Comparison of ENCODE assay signal across 29 cellular contexts in the genomic region with DNA sequence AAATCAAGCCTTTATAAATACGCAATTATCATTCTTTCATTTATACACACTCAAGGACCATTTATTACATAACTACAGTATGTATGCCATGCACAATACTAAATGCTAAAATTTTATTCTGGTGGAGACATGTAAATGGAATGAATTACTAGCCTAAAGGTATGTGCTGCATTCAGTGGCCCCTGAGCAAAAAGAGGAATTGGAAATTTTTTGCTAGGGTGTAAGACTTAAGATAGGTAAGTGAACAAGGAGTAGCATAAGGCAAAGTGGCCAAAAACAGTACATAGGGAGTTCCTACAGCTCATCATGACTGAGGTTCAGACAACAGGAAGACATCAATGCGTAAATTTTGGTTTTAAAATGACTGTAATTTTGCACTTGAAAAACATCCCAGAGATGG. TPM values are rescaled to one million over a fixed set of nuclear protein-coding genes. Genes with fewer than 3 reads are reported as not detected.
DNase-seq lines count a peak whose midpoint lies in the region; ATAC-seq, FAIRE-seq and TF ChIP-seq lines count a peak whose summit lies in the region.
"Had no signal": no experiment of that assay in that cellular context is flagged by ENCODE, and none has a peak within 500 bp of the region (broad histone marks: within the 10 kb centered on the region; RNA-seq: fewer than 3 reads in every experiment).

No MANE protein-coding gene starts in this region.

- H3K27me3 ChIP-seq in HepG2 (ENCODE audit: control insufficient read depth in 1 of 2, insufficient read depth in 2 of 2, low read length in 2 of 2) = no peaks in the 10 kb centered on the region; a peak in 1 of 5 replicates
- H3K27me3 ChIP-seq in right lobe of liver = no peaks in the 10 kb centered on the region
- no peaks in the 10 kb centered on the region for H3K27me3 ChIP-seq in GM12878 (replicated peaks in 1 of 2; ENCODE audit: control insufficient read depth in 2 of 2, insufficient read depth in 2 of 2, low read length in 1 of 2)
- H3K27me3 ChIP-seq: breast epithelium had no signal

- H4K20me1 ChIP-seq in HepG2 (ENCODE audit: insufficient read depth, low read length) (no peaks in the 10 kb centered on the region; the same call in 1 of the 2 replicates), GM12878 (ENCODE audit: control insufficient read depth, insufficient read depth) (no peaks in the 10 kb centered on the region)

- H3K9me3 ChIP-seq in HepG2 (ENCODE audit: low read length) (no peaks in the 10 kb centered on the region), right lobe of liver (no peaks in the 10 kb centered on the region), GM12878 (replicated peaks; ENCODE audit: control insufficient read depth, insufficient read depth, low read length) (no peaks in the 10 kb centered on the region)
- H3K9me3 ChIP-seq: breast epithelium had no signal

- peaks cover 4% of the 10 kb centered on the region for H3K79me2 ChIP-seq in HepG2 (ENCODE audit: insufficient read depth, low read length)
- peaks cover 18% of the 10 kb centered on the region for H3K79me2 ChIP-seq in GM12878 (ENCODE audit: control insufficient read depth, insufficient read depth, low read length)

- RAD21 ChIA-PET in GM12878 (lab: Charles Lee; ENCODE audit: unreplicated experiment) = interaction anchor here (1.4 kb wide), 1 partner anchor 65 kb away, joined by 4 read pairs; no protein-coding TSS in a partner anchor

- FAIRE-seq in HepG2 (lab: Jason Lieb, UNC) (no peak), GM12878 (lab: Jason Lieb, UNC) (no peak)
- FAIRE-seq: endothelial cell of umbilical vein, frontal cortex, H54 had no signal

- no peak for TF ChIP-seq POLR2A in HepG2 (IDR thresholded peaks at IDR 0.05; ENCODE audit: insufficient read depth in 1 of 2, low read depth in 2 of 2, low read length in 2 of 2)
- TF ChIP-seq POLR2A in right lobe of liver (IDR thresholded peaks at IDR 0.05) = no peak
- 0 out of 2 replicates have a peak, but pooled peaks have one; percentile 17 for TF ChIP-seq POLR2A in GM12878 (IDR thresholded peaks at IDR 0.05; ENCODE audit: low read depth, low read length)

- in situ Hi-C loops in HepG2 (cut with HindIII; ENCODE audit: extremely low pct_ligation_motif_present, low pct_unique_long_range_greater_than_20kb) (loop anchor here (5.0 kb wide), 1 partner anchor 35 kb away; the partner anchor contains the start of gene BCLAF1), GM12878 (cut with MboI) (no loop called here)

- intact Hi-C loops in HepG2 (cut with micrococcal nuclease; ENCODE audit: unreplicated experiment) = no loop called here
- intact Hi-C loops in right lobe of liver (cut with DNase I) = no loop called here
- intact Hi-C loops in GM12878 (cut with micrococcal nuclease; ENCODE audit: unreplicated experiment) = no loop called here

- TF ChIP-seq CTCF in HepG2 (CRISPR knock-in tag; IDR thresholded peaks at IDR 0.05) (no peak), right lobe of liver (IDR thresholded peaks at IDR 0.05) (no peak), GM12878 (IDR thresholded peaks at IDR 0.05 in 2 of 3, conservative IDR thresholded peaks at IDR 0.05 in 1 of 3; ENCODE audit: control insufficient read depth in 2 of 3, extremely low read depth in 1 of 3, insufficient read depth in 1 of 3, low read depth in 3 of 3, low read length in 3 of 3) (no peak)

- no TSS peak for BruUV-seq in HepG2 (replicated peaks; lab: Mats Ljungman, UMichigan)
- BruUV-seq in GM12878 (replicated peaks; lab: Mats Ljungman, UMichigan) = no TSS peak

- CTCF ChIA-PET in HepG2 (lab: Yijun Ruan, JAX; ENCODE audit: low intra/inter-chr PET ratio, low total read pairs) (no interaction called here), GM12878 (lab: Yijun Ruan, JAX) (interaction anchor here (1.5 to 4.8 kb wide), 5 partner anchors 10 to 65 kb away, joined by 4 to 20 read pairs (median 5); no protein-coding TSS in a partner anchor)

- H2AFZ ChIP-seq in HepG2 (ENCODE audit: low read length) = no peak overlapping the region
- no peak overlapping the region for H2AFZ ChIP-seq in GM12878 (ENCODE audit: control insufficient read depth, low read depth, low read length)
- H2AFZ ChIP-seq: PC-9 had no signal

- H3K9ac ChIP-seq in HepG2 (ENCODE audit: insufficient read depth, low read depth, low read length) (no peak overlapping the region), GM12878 (ENCODE audit: control insufficient read depth, insufficient read depth, low read length) (no peak overlapping the region)

- H3K4me2 ChIP-seq in HepG2 (ENCODE audit: low read depth, low read length) (no peak overlapping the region), GM12878 (ENCODE audit: control insufficient read depth, insufficient read depth) (no peak overlapping the region)

- peaks cover 19% of the 10 kb centered on the region for H3K4me1 ChIP-seq in HepG2 (ENCODE audit: insufficient read depth, low read length)
- peaks cover 0 to 11% (median 0%) of the 10 kb centered on the region in 4 donors for H3K4me1 ChIP-seq in right lobe of liver
- no peaks in the 10 kb centered on the region for H3K4me1 ChIP-seq in GM12878 (ENCODE audit: control insufficient read depth, insufficient read depth, low read length)
- H3K4me1 ChIP-seq: breast epithelium had no signal

- H3K27ac ChIP-seq in HepG2 (ENCODE audit: extremely low read length, insufficient read depth, low read length) (no peak overlapping the region), right lobe of liver (no peak overlapping the region), GM12878 (ENCODE audit: control insufficient read depth, insufficient read depth) (no peak overlapping the region), caudate nucleus (ENCODE audit: low read depth, low read length) (no peak overlapping the region)
- H3K27ac ChIP-seq: breast epithelium, PC-9 had no signal

- no peaks in the 10 kb centered on the region for H3K36me3 ChIP-seq in HepG2 (replicated peaks in 1 of 2; ENCODE audit: control insufficient read depth in 1 of 2, insufficient read depth in 2 of 2, low read length in 2 of 2)
- H3K36me3 ChIP-seq in right lobe of liver = peaks cover 0 to 7% (median 0%) of the 10 kb centered on the region in 4 donors
- no peaks in the 10 kb centered on the region; a peak in 1 of 4 replicates for H3K36me3 ChIP-seq in GM12878 (ENCODE audit: control insufficient read depth in 2 of 2, insufficient read depth in 2 of 2, low read length in 1 of 2)
- H3K36me3 ChIP-seq: breast epithelium had no signal

- TF ChIP-seq RAD21 in HepG2 (CRISPR knock-in tag; IDR thresholded peaks at IDR 0.05) (no peak), GM12878 (IDR thresholded peaks at IDR 0.05; ENCODE audit: insufficient read depth, low read depth, low read length) (no peak)

- no peak for TF ChIP-seq EP300 in HepG2 (IDR thresholded peaks at IDR 0.05; ENCODE audit: low read depth in 2 of 2, low read length in 2 of 2)
- TF ChIP-seq EP300 in HepG2 (CRISPR knock-in tag; IDR thresholded peaks at IDR 0.05; ENCODE audit: borderline replicate concordance) = no peak
- TF ChIP-seq EP300 in GM12878 (IDR thresholded peaks at IDR 0.05; ENCODE audit: borderline replicate concordance in 1 of 2, control insufficient read depth in 1 of 2, low read depth in 2 of 2, low read length in 2 of 2) = no peak

- H3K4me3 ChIP-seq in HepG2 (replicated peaks in 1 of 3; ENCODE audit: insufficient read depth in 1 of 3, low read depth in 2 of 3, low read length in 3 of 3) = no peak overlapping the region
- no peak overlapping the region for H3K4me3 ChIP-seq in right lobe of liver
- H3K4me3 ChIP-seq in GM12878 = no peak overlapping the region
- H3K4me3 ChIP-seq: breast epithelium, PC-9 had no signal

- DNase-seq in DMS 273 (lab: John Stamatoyannopoulos, UW; ENCODE audit: unreplicated experiment) (peak; percentile 26), DMS 273 treated with DMSO at 0.1 percent for 48 hours (lab: John Stamatoyannopoulos, UW) (no peak), HepG2 (ENCODE audit: low spot score) (no peak), right lobe of liver (no peak), GM12878 (ENCODE audit: low read depth, low spot score) (no peak), SW480 (ENCODE audit: low spot score) (no peak), caudate nucleus (lab: John Stamatoyannopoulos, UW) (no peak)
- DNase-seq: 8988T; activated CD4-positive, alpha-beta T cell treated with anti-CD3 and anti-CD28 coated beads, Interleukin-2, amount 50 U/mL, for 48 hours; activated CD4-positive, CD25-positive, alpha-beta regulatory T cell treated with anti-CD3 and anti-CD28 coated beads, Interleukin-2, amount 50 U/mL, for 72 hours; activated naive CD8-positive, alpha-beta T cell treated with anti-CD3 and anti-CD28 coated beads for 36 hours; anterior cingulate cortex; C1 segment of cervical spinal cord; Calu3; mesenchymal stem cell; NCI-H1092; NCI-H1694 treated with DMSO at 0.1 percent for 48 hours; NCI-H510A treated with DMSO at 0.1 percent for 48 hours; PC-9; stimulated activated CD4-positive, alpha-beta T cell treated with anti-CD3 and anti-CD28 coated beads, Interleukin-1b, Interleukin-23, amount 100 ng/mL, for 48 hours; stimulated activated naive CD8-positive, alpha-beta T cell treated with anti-CD3 and anti-CD28 coated beads, Interleukin-15, Interleukin-2, amounts not matched to agents 100 U/mL and 50 U/mL, for 24 hours had no signal

- WGBS in HepG2 (ENCODE audit: low lambda C conversion rate) = 98% methylated on average over 2 of the region's 2 CpGs
- WGBS in right lobe of liver (ENCODE audit: insufficient coverage, low coverage, low lambda C conversion rate, missing lambda C conversion rate) = 65% methylated on average over 2 of the region's 2 CpGs
- WGBS in GM12878 (ENCODE audit: insufficient coverage, insufficient replicate concordance, low lambda C conversion rate, missing lambda C conversion rate) = 50% methylated on average over 2 of the region's 2 CpGs

- POLR2A ChIA-PET in HepG2 (lab: Yijun Ruan, JAX) (interaction anchor here (1.2 to 4.8 kb wide), 3 partner anchors 15 to 37 kb away, joined by 3 to 85 read pairs (median 3); partner anchors contain the start of gene BCLAF1), GM12878 (lab: Charles Lee) (interaction anchor here (1.6 to 8.4 kb wide), 2 partner anchors 14 to 36 kb away, joined by 4 to 59 read pairs; partner anchors contain the start of gene BCLAF1)

- ATAC-seq in HepG2 (no peak), right lobe of liver (no peak), GM12878 (no peak), HG03571 (IDR thresholded peaks at IDR 0.05; ENCODE audit: unreplicated experiment) (no peak)
- ATAC-seq: right cardiac atrium; Right ventricle myocardium inferior; SK-N-SH treated with all-trans-retinoic acid at 6 μM for 48 hours; stimulated activated naive CD8-positive, alpha-beta T cell treated with anti-CD3 and anti-CD28 coated beads, Interleukin-15, Interleukin-2, amounts not matched to agents 100 U/mL and 50 U/mL, for 24 hours had no signal

- SMC1A ChIA-PET in GM12878 (lab: Charles Lee; ENCODE audit: uncharacterized antibody, unreplicated experiment) = interaction anchor here (0.7 to 3.6 kb wide), 4 partner anchors 8 to 22 kb away, joined by 3 to 19 read pairs (median 6); no protein-coding TSS in a partner anchor

RNA-seq across cellular contexts. Expression of gene MTFR2, which starts 2.3 kb away (rescaled TPM):
- total RNA-seq in HepG2 (2016; rRNA removed; fragmentation: Illumina TruSeq; extraction: Trizol) = 10.7 and 12.5 TPM in 2 replicates
- total RNA-seq in HepG2 (2016; cell fraction: cytosol; rRNA removed; fragmentation: Illumina TruSeq; extraction: Trizol; ENCODE audit: low read depth) = 4.1 TPM in 2 replicates
- 9.5 and 12.3 TPM in 2 replicates for total RNA-seq in HepG2 (2016; cell fraction: insoluble cytoplasmic fraction; rRNA removed; fragmentation: Illumina TruSeq; extraction: Trizol)
- 6.1 and 7.8 TPM in 2 replicates for total RNA-seq in HepG2 (2016; cell fraction: membrane; rRNA removed; fragmentation: Illumina TruSeq; extraction: Trizol)
- 10.1 and 10.9 TPM in 2 replicates for total RNA-seq in HepG2 (2016; cell fraction: nucleus; rRNA removed; fragmentation: Illumina TruSeq; extraction: Trizol)
- polyA plus RNA-seq in HepG2 (2011; rRNA removed) = 5.1 and 6.7 TPM in 2 replicates
- polyA plus RNA-seq in HepG2 (2011; cell fraction: cytosol; rRNA removed) = 3.7 and 5.7 TPM in 2 replicates
- polyA plus RNA-seq in HepG2 (2011; cell fraction: nucleus; rRNA removed) = 2.8 and 5.0 TPM in 2 replicates
- polyA plus RNA-seq in HepG2 (2012) = 2.0 and 4.5 TPM in 2 replicates
- polyA plus RNA-seq in HepG2 (2016; cell fraction: cytosol; fragmentation: Illumina TruSeq; extraction: Trizol; ENCODE audit: low read depth) = 2.5 and 2.9 TPM in 2 replicates
- 16.6 and 19.4 TPM in 2 replicates for polyA plus RNA-seq in HepG2 (2016; cell fraction: insoluble cytoplasmic fraction; fragmentation: Illumina TruSeq; extraction: Trizol; ENCODE audit: low read depth)
- polyA plus RNA-seq in HepG2 (2016; cell fraction: membrane; fragmentation: Illumina TruSeq; extraction: Trizol; ENCODE audit: low read depth) = 3.7 and 4.4 TPM in 2 replicates
- polyA plus RNA-seq in HepG2 (2016; cell fraction: nucleus; fragmentation: Illumina TruSeq; extraction: Trizol; ENCODE audit: insufficient read depth, low read depth) = 14.9 and 16.4 TPM in 2 replicates
- polyA minus RNA-seq in HepG2 (2011; rRNA and poly(A)+ RNA removed; ENCODE audit: low replicate concordance) = 4.5 and 22.8 TPM in 2 replicates
- polyA minus RNA-seq in HepG2 (2011; cell fraction: cytosol; rRNA and poly(A)+ RNA removed) = 1.5 and 2.5 TPM in 2 replicates
- 8.3 and 13.4 TPM in 2 replicates for polyA minus RNA-seq in HepG2 (2011; cell fraction: nucleus; rRNA and poly(A)+ RNA removed)
- under 1 TPM in 4 of 6 experiments, not detected in 2; 0.12 to 0.68 (median 0.45) TPM for total RNA-seq in right lobe of liver
- total RNA-seq in GM12878 (2013; cell fraction: nucleolus; rRNA removed) = 20.1 and 20.2 TPM in 2 replicates
- total RNA-seq in GM12878 (2014; rRNA removed) = 7.3 and 9.3 TPM in 2 replicates
- 13.3 and 13.7 TPM in 2 replicates for total RNA-seq in GM12878 (2014; rRNA removed; fragmentation: Illumina TruSeq; extraction: Trizol)
- total RNA-seq in GM12878 (2021) = 13.6 and 17.6 TPM in 2 replicates
- 8.0 TPM for polyA plus RNA-seq in GM12878 (2011; ENCODE audit: low read depth)
- polyA plus RNA-seq in GM12878 (2011; rRNA removed) = 31.0 and 40.6 TPM in 2 replicates
- polyA plus RNA-seq in GM12878 (2011; cell fraction: cytosol; rRNA removed) = 23.1 and 27.0 TPM in 2 replicates
- 20.9 and 22.5 TPM in 2 replicates for polyA plus RNA-seq in GM12878 (2011; cell fraction: nucleus; rRNA removed)
- polyA plus RNA-seq in GM12878 (2012) = 10.1 and 10.8 TPM in 2 replicates
- polyA plus RNA-seq in GM12878 (2014; fragmentation: Illumina TruSeq; extraction: Trizol) = 33.5 and 46.2 TPM in 2 replicates
- 10 to 100 TPM; 24.6 to 26.9 TPM for polyA plus RNA-seq in GM12878 (2014; fragmentation: Nextera tagmentation; extraction: Ambion mirVana)
- polyA plus RNA-seq in GM12878 (2014; rRNA removed) = 16.8 and 20.8 TPM in 2 replicates
- 10 to 100 TPM; 25.9 to 29.2 TPM for polyA plus RNA-seq in GM12878 (2016; fragmentation: Nextera tagmentation; extraction: Ambion mirVana)
- 22.4 and 25.4 TPM in 2 replicates for polyA minus RNA-seq in GM12878 (2011; rRNA and poly(A)+ RNA removed)
- 5.4 and 6.4 TPM in 2 replicates for polyA minus RNA-seq in GM12878 (2011; cell fraction: cytosol; rRNA and poly(A)+ RNA removed)
- polyA minus RNA-seq in GM12878 (2011; cell fraction: nucleus; rRNA and poly(A)+ RNA removed) = 14.5 and 30.1 TPM in 2 replicates

RNA-seq across cellular contexts. Expression of gene BCLAF1, which starts 37.2 kb away (rescaled TPM):
- total RNA-seq in HepG2 (2016; rRNA removed; fragmentation: Illumina TruSeq; extraction: Trizol) = 292 and 439 TPM in 2 replicates
- total RNA-seq in HepG2 (2016; cell fraction: cytosol; rRNA removed; fragmentation: Illumina TruSeq; extraction: Trizol; ENCODE audit: low read depth) = 20.2 and 21.8 TPM in 2 replicates
- total RNA-seq in HepG2 (2016; cell fraction: insoluble cytoplasmic fraction; rRNA removed; fragmentation: Illumina TruSeq; extraction: Trizol) = 277 and 462 TPM in 2 replicates
- total RNA-seq in HepG2 (2016; cell fraction: membrane; rRNA removed; fragmentation: Illumina TruSeq; extraction: Trizol) = 30.3 and 37.3 TPM in 2 replicates
- 318 and 332 TPM in 2 replicates for total RNA-seq in HepG2 (2016; cell fraction: nucleus; rRNA removed; fragmentation: Illumina TruSeq; extraction: Trizol)
- 40.4 and 55.3 TPM in 2 replicates for polyA plus RNA-seq in HepG2 (2011; rRNA removed)
- polyA plus RNA-seq in HepG2 (2011; cell fraction: cytosol; rRNA removed) = 15.1 and 21.6 TPM in 2 replicates
- 55.9 and 61.4 TPM in 2 replicates for polyA plus RNA-seq in HepG2 (2011; cell fraction: nucleus; rRNA removed)
- 46.3 and 82.3 TPM in 2 replicates for polyA plus RNA-seq in HepG2 (2012)
- polyA plus RNA-seq in HepG2 (2016; cell fraction: cytosol; fragmentation: Illumina TruSeq; extraction: Trizol; ENCODE audit: low read depth) = 3.5 and 3.6 TPM in 2 replicates
- polyA plus RNA-seq in HepG2 (2016; cell fraction: insoluble cytoplasmic fraction; fragmentation: Illumina TruSeq; extraction: Trizol; ENCODE audit: low read depth) = 251 and 266 TPM in 2 replicates
- 7.1 and 11.2 TPM in 2 replicates for polyA plus RNA-seq in HepG2 (2016; cell fraction: membrane; fragmentation: Illumina TruSeq; extraction: Trizol; ENCODE audit: low read depth)
- polyA plus RNA-seq in HepG2 (2016; cell fraction: nucleus; fragmentation: Illumina TruSeq; extraction: Trizol; ENCODE audit: insufficient read depth, low read depth) = 153 and 159 TPM in 2 replicates
- 71.2 and 104 TPM in 2 replicates for polyA minus RNA-seq in HepG2 (2011; rRNA and poly(A)+ RNA removed; ENCODE audit: low replicate concordance)
- 64.1 and 70.1 TPM in 2 replicates for polyA minus RNA-seq in HepG2 (2011; cell fraction: cytosol; rRNA and poly(A)+ RNA removed)
- polyA minus RNA-seq in HepG2 (2011; cell fraction: nucleus; rRNA and poly(A)+ RNA removed) = 566 and 662 TPM in 2 replicates
- total RNA-seq in right lobe of liver = 10 to 100 TPM; 30.5 to 57.2 (median 40.6) TPM
- 432 and 455 TPM in 2 replicates for total RNA-seq in GM12878 (2013; cell fraction: nucleolus; rRNA removed)
- total RNA-seq in GM12878 (2014; rRNA removed) = 94.1 and 115 TPM in 2 replicates
- total RNA-seq in GM12878 (2014; rRNA removed; fragmentation: Illumina TruSeq; extraction: Trizol) = 219 TPM in 2 replicates
- total RNA-seq in GM12878 (2021) = 139 and 154 TPM in 2 replicates
- polyA plus RNA-seq in GM12878 (2011; ENCODE audit: low read depth) = 30.6 TPM
- polyA plus RNA-seq in GM12878 (2011; rRNA removed) = 111 and 160 TPM in 2 replicates
- polyA plus RNA-seq in GM12878 (2011; cell fraction: cytosol; rRNA removed) = 37.2 and 38.3 TPM in 2 replicates
- 128 and 129 TPM in 2 replicates for polyA plus RNA-seq in GM12878 (2011; cell fraction: nucleus; rRNA removed)
- 45.4 and 59.9 TPM in 2 replicates for polyA plus RNA-seq in GM12878 (2012)
- polyA plus RNA-seq in GM12878 (2014; fragmentation: Illumina TruSeq; extraction: Trizol) = 223 and 237 TPM in 2 replicates
- 10 to 100 TPM; 56.0 to 62.1 TPM for polyA plus RNA-seq in GM12878 (2014; fragmentation: Nextera tagmentation; extraction: Ambion mirVana)
- polyA plus RNA-seq in GM12878 (2014; rRNA removed) = 77.0 and 87.9 TPM in 2 replicates
- polyA plus RNA-seq in GM12878 (2016; fragmentation: Nextera tagmentation; extraction: Ambion mirVana) = 100 to 1,000 TPM; 117 to 122 TPM
- 115 and 161 TPM in 2 replicates for polyA minus RNA-seq in GM12878 (2011; rRNA and poly(A)+ RNA removed)
- 50.0 and 64.0 TPM in 2 replicates for polyA minus RNA-seq in GM12878 (2011; cell fraction: cytosol; rRNA and poly(A)+ RNA removed)
- polyA minus RNA-seq in GM12878 (2011; cell fraction: nucleus; rRNA and poly(A)+ RNA removed) = 129 and 170 TPM in 2 replicates
